ENCODE assay signal across 8 cellular contexts in genomic region chr11:121249039-121249663, GRCh38. TPM values are rescaled to one million over a fixed set of nuclear protein-coding genes. Genes with fewer than 3 reads are reported as not detected.
DNase-seq lines count a peak whose midpoint lies in the region; ATAC-seq, FAIRE-seq and TF ChIP-seq lines count a peak whose summit lies in the region.

No MANE protein-coding gene starts in this region.

- intact Hi-C loops in thyroid gland (cut with DNase I) = no loop called here

- H3K27me3 ChIP-seq in thyroid gland = no peaks in the 10 kb centered on the region

- H3K27ac Mint-ChIP-seq in brain = peak overlapping the region in 1 of 5 experiments; percentile 42

- H3K27me3 Mint-ChIP-seq in brain = peaks cover 9% of the 10 kb centered on the region

- no peaks in the 10 kb centered on the region for H3K36me3 ChIP-seq in thyroid gland

- peak overlapping the region in 1 of 3 donors; percentile 4 for H3K27ac ChIP-seq in thyroid gland

- H3K9me3 Mint-ChIP-seq in brain = peaks cover 0 to 2% (median 0%) of the 10 kb centered on the region in 5 experiments

- H3K9me3 ChIP-seq in thyroid gland = no peaks in the 10 kb centered on the region

- H3K36me3 Mint-ChIP-seq in brain = no peaks in the 10 kb centered on the region

- TF ChIP-seq POLR2A in thyroid gland (IDR thresholded peaks at IDR 0.05) = no peak

- peak; percentile 89 for FAIRE-seq in islet of Langerhans (lab: Jason Lieb, UNC)

- no peak overlapping the region for H3K4me3 Mint-ChIP-seq in brain

- in situ Hi-C loops in Caki2 (cut with HindIII; ENCODE audit: low pct_unique_long_range_greater_than_20kb, low sequenced_read_pairs) = no loop called here

- 32% methylated on average over 7 of the region's 7 CpGs for WGBS in thyroid gland, 2 donors

- no peak overlapping the region for H3K4me3 ChIP-seq in thyroid gland (replicated peaks in 1 of 3)

- H3K4me1 Mint-ChIP-seq in brain = peaks cover 24% of the 10 kb centered on the region

- TF ChIP-seq CTCF in brain (conservative IDR thresholded peaks at IDR 0.05) (peak; percentile 53 to 79), thyroid gland (IDR thresholded peaks at IDR 0.05) (peak; percentile 35 to 81 (median 66))

- peak; percentile 80 for ATAC-seq in GM19395 (IDR thresholded peaks at IDR 0.05; ENCODE audit: unreplicated experiment)

- peaks cover 0 to 12% of the 10 kb centered on the region in 2 donors for H3K4me1 ChIP-seq in thyroid gland

- DNase-seq in Caki2 (ENCODE audit: low read depth) (peak; percentile 47), NCI-H226 (peak; percentile 17), thyroid gland (peak in 1 of 2 donors; percentile 7), mesenteric fat pad (ENCODE audit: low spot score) (no peak), T-helper 9 cell (no peak)

RNA-seq across cellular contexts. Expression of gene SC5D, which starts 43.4 kb away (rescaled TPM):
- total RNA-seq in Caki2 (2014; rRNA removed; shearing (Covaris generic); ENCODE audit: low replicate concordance) = 12.1 and 20.8 TPM in 2 replicates
- 23.2 TPM for polyA plus RNA-seq in brain (ENCODE audit: insufficient read depth, low read depth, low replicate concordance)
- total RNA-seq in thyroid gland (10 to 100 TPM; 37.2 to 68.9 (median 40.0) TPM), mesenteric fat pad (20.7 TPM)

Comparison
In these comparisons a context has a peak if more than half of its experiments do, and no peak if none do; other contexts are left out.
1. DNase-seq: peak in Caki2 (single experiment) and NCI-H226 (single experiment); none in mesenteric fat pad (single experiment) and T-helper 9 cell (single experiment).